In genomic region chr5:158802941-158803341, GRCh38 we compare ENCODE assay signal across 19 cellular contexts.
DNase-seq lines count a peak whose midpoint lies in the region; ATAC-seq and TF ChIP-seq lines count a peak whose summit lies in the region.
"Had no signal": no experiment of that assay in that cellular context is flagged by ENCODE, and none has a peak within 500 bp of the region (broad histone marks: within the 10 kb centered on the region; RNA-seq: fewer than 3 reads in every experiment).

No MANE protein-coding gene starts in this region.

- ATAC-seq in left cardiac atrium: peak; percentile 64 to 81
- no peak for ATAC-seq in stimulated activated naive B cell treated with anti-CD40 and anti-IgM and Interleukin-4, amounts not matched to agents 10 μg/mL and 1 μg/mL and 100 μg/mL, for 72 hours (replicated peaks)
- no peak for ATAC-seq in HG02981 (IDR thresholded peaks at IDR 0.05; ENCODE audit: unreplicated experiment)
- ATAC-seq: activated naive CD4-positive, alpha-beta T cell treated with anti-CD3 and anti-CD28 coated beads, Interleukin-2, amount 50 U/mL, for 72 hours; HepG2; T-helper 17 cell had no signal

- H3K27ac Mint-ChIP-seq in stimulated activated naive B cell treated with anti-CD40 and anti-IgM and Interleukin-4, amounts not matched to agents 10 μg/mL and 1 μg/mL and 100 μg/mL, for 72 hours: peak overlapping the region; percentile 75
- H3K27ac Mint-ChIP-seq: activated naive CD4-positive, alpha-beta T cell treated with anti-CD3 and anti-CD28 coated beads, Interleukin-2, amount 50 U/mL, for 72 hours; CD14-positive monocyte; T-helper 17 cell had no signal

- H3K4me3 ChIP-seq in cardiac fibroblast (replicated peaks in 1 of 2; ENCODE audit: low read depth in 2 of 2, low read length in 2 of 2): no peak overlapping the region
- H3K4me3 ChIP-seq: colonic mucosa, spleen had no signal

- intact Hi-C loops in left cardiac atrium (cut with DNase I): no loop called here

- no peak overlapping the region for H3K4me3 Mint-ChIP-seq in stimulated activated naive B cell treated with anti-CD40 and anti-IgM and Interleukin-4, amounts not matched to agents 10 μg/mL and 1 μg/mL and 100 μg/mL, for 72 hours
- H3K4me3 Mint-ChIP-seq: CD14-positive monocyte, T-helper 17 cell had no signal

- no peak for TF ChIP-seq CTCF in cardiac fibroblast (IDR thresholded peaks at IDR 0.05; ENCODE audit: low read depth, low read length)

- H3K27me3 Mint-ChIP-seq in stimulated activated naive B cell treated with anti-CD40 and anti-IgM and Interleukin-4, amounts not matched to agents 10 μg/mL and 1 μg/mL and 100 μg/mL, for 72 hours: no peaks in the 10 kb centered on the region

- peaks cover 30 to 42% of the 10 kb centered on the region in 2 donors for H3K4me1 Mint-ChIP-seq in stimulated activated naive B cell treated with anti-CD40 and anti-IgM and Interleukin-4, amounts not matched to agents 10 μg/mL and 1 μg/mL and 100 μg/mL, for 72 hours
- H3K4me1 Mint-ChIP-seq: T-helper 17 cell had no signal

- DNase-seq in GM03348 (ENCODE audit: low spot score) (peak; percentile 38), cardiac fibroblast (ENCODE audit: low read depth in 2 of 2) (peak; percentile 16 to 26), left cardiac atrium (no peak), NCI-H1417 treated with DMSO at 0.1 percent for 48 hours (lab: John Stamatoyannopoulos, UW) (no peak), DMS53 treated with DMSO at 0.1 percent for 48 hours (lab: John Stamatoyannopoulos, UW; ENCODE audit: unreplicated experiment) (no peak), A172 (ENCODE audit: low spot score) (no peak)
- no peak for DNase-seq in stimulated activated naive B cell treated with anti-CD40 and anti-IgM and Interleukin-4, amounts not matched to agents 10 μg/mL and 1 μg/mL and 100 μg/mL, for 72 hours
- DNase-seq: activated CD4-positive, CD25-positive, alpha-beta regulatory T cell treated with anti-CD3 and anti-CD28 coated beads, Interleukin-2, amount 50 U/mL, for 72 hours; activated CD8-positive, alpha-beta memory T cell treated with anti-CD3 and anti-CD28 coated beads, Interleukin-2, amount 50 U/mL, for 48 hours; colonic mucosa; MV-4-11; NK-92 treated with Interleukin-12 subunit alpha and Interleukin-12 subunit beta, amount 100 ng/mL, for 24 hours; nucleus accumbens; spleen; T-helper 17 cell had no signal

- peaks cover 3 to 4% of the 10 kb centered on the region in 2 donors for H3K9me3 Mint-ChIP-seq in stimulated activated naive B cell treated with anti-CD40 and anti-IgM and Interleukin-4, amounts not matched to agents 10 μg/mL and 1 μg/mL and 100 μg/mL, for 72 hours
- H3K9me3 Mint-ChIP-seq: CD14-positive monocyte had no signal

- peaks cover 13 to 39% of the 10 kb centered on the region in 2 donors for H3K36me3 Mint-ChIP-seq in stimulated activated naive B cell treated with anti-CD40 and anti-IgM and Interleukin-4, amounts not matched to agents 10 μg/mL and 1 μg/mL and 100 μg/mL, for 72 hours
- H3K36me3 Mint-ChIP-seq: activated naive CD4-positive, alpha-beta T cell treated with anti-CD3 and anti-CD28 coated beads, Interleukin-2, amount 50 U/mL, for 72 hours; CD14-positive monocyte had no signal

Comparison
In these comparisons a context has a peak if more than half of its experiments do, and no peak if none do; other contexts are left out.
1. DNase-seq: peak in GM03348 (single experiment) and cardiac fibroblast (2 of 2); none in left cardiac atrium (single experiment), stimulated activated naive B cell treated with anti-CD40 and anti-IgM and Interleukin-4, amounts not matched to agents 10 μg/mL and 1 μg/mL and 100 μg/mL, for 72 hours (single experiment), NCI-H1417 treated with DMSO at 0.1 percent for 48 hours (single experiment), DMS53 treated with DMSO at 0.1 percent for 48 hours (single experiment) and A172 (single experiment).
2. ATAC-seq: peak in left cardiac atrium (2 of 2); none in stimulated activated naive B cell treated with anti-CD40 and anti-IgM and Interleukin-4, amounts not matched to agents 10 μg/mL and 1 μg/mL and 100 μg/mL, for 72 hours (0 of 2) and HG02981 (single experiment).